8 cellular contexts compared by ENCODE assay signal in genomic region chr10:110251392-110251791, GRCh38. TPM values are rescaled to one million over a fixed set of nuclear protein-coding genes. Genes with fewer than 3 reads are reported as not detected.
A peak's percentile ranks its signal among the peaks of the same experiment; 100 is the strongest.
DNase-seq lines count a peak whose midpoint lies in the region; ATAC-seq lines count a peak whose summit lies in the region.
"Not testable (repeated sequence)": the region's sequence is repeated elsewhere in the genome, so short reads cannot be mapped to it uniquely, and the experiment has no call there.

No MANE protein-coding gene starts in this region.

- peak; percentile 68 for ATAC-seq in GM18499 (IDR thresholded peaks at IDR 0.05; ENCODE audit: insufficient read depth, unreplicated experiment)
- ATAC-seq in GM19035 (IDR thresholded peaks at IDR 0.05; ENCODE audit: unreplicated experiment), result peak; percentile 84
- peak; percentile 72 for ATAC-seq in GM21423 (IDR thresholded peaks at IDR 0.05; ENCODE audit: unreplicated experiment)
- peak; percentile 73 for ATAC-seq in HG02759 (IDR thresholded peaks at IDR 0.05; ENCODE audit: unreplicated experiment)
- ATAC-seq in HG03095 (IDR thresholded peaks at IDR 0.05; ENCODE audit: unreplicated experiment), result peak; percentile 81
- peak; percentile 88 for ATAC-seq in HG03520 (IDR thresholded peaks at IDR 0.05; ENCODE audit: unreplicated experiment)
- peak; percentile 80 to 88 for ATAC-seq in activated T-cell treated with anti-CD3 and anti-CD28 coated beads, Interleukin-2, amount 50 U/mL, for 72 hours (replicated peaks in 1 of 2)
- ATAC-seq in stimulated activated effector memory CD8-positive, alpha-beta T cell treated with anti-CD3 and anti-CD28 coated beads, Interleukin-12 subunit alpha, Interleukin-12 subunit beta, amount 100 ng/mL, for 72 hours, result peak; percentile 90

- peaks cover 36% of the 10 kb centered on the region for H3K4me1 Mint-ChIP-seq in activated T-cell treated with anti-CD3 and anti-CD28 coated beads, Interleukin-2, amount 50 U/mL, for 72 hours (ENCODE audit: low read depth)
- H3K4me1 Mint-ChIP-seq in stimulated activated effector memory CD8-positive, alpha-beta T cell treated with anti-CD3 and anti-CD28 coated beads, Interleukin-12 subunit alpha, Interleukin-12 subunit beta, amount 100 ng/mL, for 72 hours, result peaks cover 25% of the 10 kb centered on the region

- peak overlapping the region; percentile 69 for H3K27ac Mint-ChIP-seq in activated T-cell treated with anti-CD3 and anti-CD28 coated beads, Interleukin-2, amount 50 U/mL, for 72 hours
- peak overlapping the region; percentile 38 for H3K27ac Mint-ChIP-seq in stimulated activated effector memory CD8-positive, alpha-beta T cell treated with anti-CD3 and anti-CD28 coated beads, Interleukin-12 subunit alpha, Interleukin-12 subunit beta, amount 100 ng/mL, for 72 hours

- peaks cover 8 to 10% of the 10 kb centered on the region in 2 donors for H3K36me3 Mint-ChIP-seq in activated T-cell treated with anti-CD3 and anti-CD28 coated beads, Interleukin-2, amount 50 U/mL, for 72 hours (ENCODE audit: insufficient read depth in 2 of 2)
- peaks cover 46% of the 10 kb centered on the region for H3K36me3 Mint-ChIP-seq in stimulated activated effector memory CD8-positive, alpha-beta T cell treated with anti-CD3 and anti-CD28 coated beads, Interleukin-12 subunit alpha, Interleukin-12 subunit beta, amount 100 ng/mL, for 72 hours

- DNase-seq in activated T-cell treated with anti-CD3 and anti-CD28 coated beads, Interleukin-2, amount 50 U/mL, for 72 hours; stimulated activated effector memory CD8-positive, alpha-beta T cell treated with anti-CD3 and anti-CD28 coated beads, Interleukin-12 subunit alpha, Interleukin-12 subunit beta, amount 100 ng/mL, for 72 hours (ENCODE audit: low spot score in 2 of 2): not testable (repeated sequence)

- H3K9me3 Mint-ChIP-seq in activated T-cell treated with anti-CD3 and anti-CD28 coated beads, Interleukin-2, amount 50 U/mL, for 72 hours; stimulated activated effector memory CD8-positive, alpha-beta T cell treated with anti-CD3 and anti-CD28 coated beads, Interleukin-12 subunit alpha, Interleukin-12 subunit beta, amount 100 ng/mL, for 72 hours: not testable (repeated sequence)

- H3K27me3 Mint-ChIP-seq in activated T-cell treated with anti-CD3 and anti-CD28 coated beads, Interleukin-2, amount 50 U/mL, for 72 hours (ENCODE audit: low read depth), result peaks cover 25% of the 10 kb centered on the region

- H3K4me3 Mint-ChIP-seq in activated T-cell treated with anti-CD3 and anti-CD28 coated beads, Interleukin-2, amount 50 U/mL, for 72 hours, result peak overlapping the region; percentile 20 to 68
- H3K4me3 Mint-ChIP-seq in stimulated activated effector memory CD8-positive, alpha-beta T cell treated with anti-CD3 and anti-CD28 coated beads, Interleukin-12 subunit alpha, Interleukin-12 subunit beta, amount 100 ng/mL, for 72 hours, result peak overlapping the region; percentile 16

RNA-seq across cellular contexts. Expression of gene MXI1, which starts 44.0 kb away (rescaled TPM):
- total RNA-seq in activated T-cell treated with anti-CD3 and anti-CD28 coated beads, Interleukin-2, amount 50 U/mL, for 72 hours, result 10 to 100 TPM; 19.4 to 36.8 TPM

RNA-seq across cellular contexts. Expression of gene SMNDC1, which starts 53.3 kb away (rescaled TPM):
- 10 to 100 TPM; 49.2 to 54.6 TPM for total RNA-seq in activated T-cell treated with anti-CD3 and anti-CD28 coated beads, Interleukin-2, amount 50 U/mL, for 72 hours
